Comparison of ENCODE assay signal across 14 cellular contexts in the genomic region with DNA sequence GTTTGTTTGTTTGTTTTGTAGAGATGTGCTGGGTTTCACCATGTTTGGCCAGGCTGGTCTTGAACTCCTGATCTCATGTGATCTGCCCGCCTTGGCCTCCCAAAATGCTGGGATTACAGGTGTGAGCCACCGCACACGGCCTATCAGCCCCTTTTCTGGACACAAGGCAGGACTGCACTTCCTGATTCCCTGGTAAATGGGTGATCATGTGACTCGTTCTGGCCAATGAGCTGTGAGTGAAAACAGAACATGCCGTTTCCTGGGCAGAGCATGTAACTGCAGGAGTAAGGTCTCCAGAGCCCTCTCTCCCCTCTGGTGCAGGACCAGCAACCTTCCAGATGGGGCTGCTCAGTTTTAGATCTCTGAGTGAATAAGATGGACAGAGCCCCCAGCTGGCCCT.
DNase-seq lines count a peak whose midpoint lies in the region; ATAC-seq, FAIRE-seq and TF ChIP-seq lines count a peak whose summit lies in the region.
"Had no signal": no experiment of that assay in that cellular context is flagged by ENCODE, and none has a peak within 500 bp of the region (broad histone marks: within the 10 kb centered on the region; RNA-seq: fewer than 3 reads in every experiment).

No MANE protein-coding gene starts in this region.

- no peaks in the 10 kb centered on the region; the same call in 1 of the 2 replicates for H4K20me1 ChIP-seq in GM12878 (ENCODE audit: control insufficient read depth, insufficient read depth)
- peaks cover 11% of the 10 kb centered on the region for H4K20me1 ChIP-seq in osteoblast (ENCODE audit: insufficient read depth, low read length)

- H3K4me2 ChIP-seq in GM12878 (ENCODE audit: control insufficient read depth, insufficient read depth) (no peak overlapping the region), osteoblast (ENCODE audit: insufficient read depth, low read length) (no peak overlapping the region)

- TF ChIP-seq RAD21 in Ishikawa (IDR thresholded peaks at IDR 0.05; ENCODE audit: low read depth) = no peak
- no peak for TF ChIP-seq RAD21 in GM12878 (IDR thresholded peaks at IDR 0.05; ENCODE audit: insufficient read depth, low read depth, low read length)

- peak; percentile 45 for ATAC-seq in GM12878

- no peak overlapping the region for H3K9ac ChIP-seq in GM12878 (ENCODE audit: control insufficient read depth, insufficient read depth, low read length)
- H3K9ac ChIP-seq: BLaER1 treated with 17β-estradiol and CSF1 and Interleukin-3, amounts not matched to agents 10 nM and 100 nM had no signal

- H3K4me1 ChIP-seq in GM12878 (ENCODE audit: control insufficient read depth, insufficient read depth, low read length) = no peaks in the 10 kb centered on the region
- no peaks in the 10 kb centered on the region for H3K4me1 ChIP-seq in osteoblast (ENCODE audit: insufficient read depth, low read length)

- intact Hi-C loops in GM12878 (cut with micrococcal nuclease; ENCODE audit: unreplicated experiment) = no loop called here

- DNase-seq in SIG-M5 treated with dmso at 0.1 percent for 504 hours (lab: John Stamatoyannopoulos, UW; ENCODE audit: unreplicated experiment) = peak; percentile 3
- DNase-seq in SIG-M5 (lab: John Stamatoyannopoulos, UW) = no peak
- no peak for DNase-seq in GM12878 (ENCODE audit: low read depth, low spot score)
- peak; percentile 79 for DNase-seq in osteoblast (ENCODE audit: insufficient read length, low spot score, missing footprints)
- no peak for DNase-seq in KG1 (lab: John Stamatoyannopoulos, UW)
- DNase-seq in NCI-H1930 (lab: John Stamatoyannopoulos, UW) = no peak
- DNase-seq in central memory CD4-positive, alpha-beta T cell = no peak
- DNase-seq: activated T-cell treated with anti-CD3 and anti-CD28 coated beads for 4 hours; heart right ventricle; spleen; stimulated activated naive CD4-positive, alpha-beta T cell treated with Interleukin-2 at 50 U/mL for 16 hours had no signal

- H3K79me2 ChIP-seq in GM12878 (ENCODE audit: control insufficient read depth, insufficient read depth, low read length) (peaks cover 2% of the 10 kb centered on the region), osteoblast (ENCODE audit: insufficient read depth, low read length) (no peaks in the 10 kb centered on the region)

- H3K27ac ChIP-seq in GM12878 (ENCODE audit: control insufficient read depth, insufficient read depth) (no peak overlapping the region), osteoblast (ENCODE audit: low read depth, low read length) (no peak overlapping the region)
- H3K27ac ChIP-seq: heart right ventricle, SJSA1, spleen had no signal

- RAD21 ChIA-PET in GM12878 (lab: Charles Lee; ENCODE audit: unreplicated experiment) = interaction anchor here (1.1 kb wide), 1 partner anchor 44 kb away, joined by 3 read pairs; no protein-coding TSS in a partner anchor

- BruUV-seq in GM12878 (replicated peaks; lab: Mats Ljungman, UMichigan) = no TSS peak

- TF ChIP-seq POLR2A in GM12878 (IDR thresholded peaks at IDR 0.05; ENCODE audit: low read depth, low read length) = no peak

- TF ChIP-seq EP300 in Ishikawa (IDR thresholded peaks at IDR 0.05; ENCODE audit: borderline replicate concordance) = no peak
- TF ChIP-seq EP300 in GM12878 (IDR thresholded peaks at IDR 0.05; ENCODE audit: borderline replicate concordance in 1 of 2, control insufficient read depth in 1 of 2, low read depth in 2 of 2, low read length in 2 of 2) = no peak

- 96% methylated on average over 5 of the region's 5 CpGs for WGBS in GM12878 (ENCODE audit: insufficient coverage, insufficient replicate concordance, low lambda C conversion rate, missing lambda C conversion rate)

- no peaks in the 10 kb centered on the region for H3K27me3 ChIP-seq in GM12878 (replicated peaks in 1 of 2; ENCODE audit: control insufficient read depth in 2 of 2, insufficient read depth in 2 of 2, low read length in 1 of 2)
- no peaks in the 10 kb centered on the region for H3K27me3 ChIP-seq in osteoblast (ENCODE audit: insufficient read depth, low read length)
- H3K27me3 ChIP-seq: BLaER1 treated with 17β-estradiol and CSF1 and Interleukin-3, amounts not matched to agents 10 nM and 100 nM; heart right ventricle; SJSA1; spleen had no signal

- CTCF ChIA-PET in GM12878 (lab: Yijun Ruan, JAX) = interaction anchor here (0.9 to 1.3 kb wide), 4 partner anchors 17 to 142 kb away, joined by 3 to 6 read pairs (median 4); no protein-coding TSS in a partner anchor

- in situ Hi-C loops in GM12878 (cut with MboI) = no loop called here

- H3K9me3 ChIP-seq in GM12878 (replicated peaks; ENCODE audit: control insufficient read depth, insufficient read depth, low read length) (no peaks in the 10 kb centered on the region; the same call in 2 of the 3 replicates), osteoblast (ENCODE audit: low read depth, low read length) (no peaks in the 10 kb centered on the region)
- H3K9me3 ChIP-seq: heart right ventricle, SJSA1, spleen had no signal

- H3K36me3 ChIP-seq in GM12878 (ENCODE audit: control insufficient read depth in 2 of 2, insufficient read depth in 2 of 2, low read length in 1 of 2) (peaks cover 0 to 2% of the 10 kb centered on the region in 2 experiments; a peak in 2 of 4 replicates), osteoblast (ENCODE audit: insufficient read depth, low read length) (no peaks in the 10 kb centered on the region)
- H3K36me3 ChIP-seq: heart right ventricle had no signal

- H3K4me3 ChIP-seq in GM12878 (no peak overlapping the region), osteoblast (ENCODE audit: insufficient read depth, low read length) (no peak overlapping the region)
- H3K4me3 ChIP-seq: BLaER1 treated with 17β-estradiol and CSF1 and Interleukin-3, amounts not matched to agents 10 nM and 100 nM; heart right ventricle; SJSA1; spleen had no signal

- no peak for FAIRE-seq in GM12878 (lab: Jason Lieb, UNC)

- no peak overlapping the region for H2AFZ ChIP-seq in GM12878 (ENCODE audit: control insufficient read depth, low read depth, low read length)
- H2AFZ ChIP-seq in osteoblast (ENCODE audit: low read length) = no peak overlapping the region

- SMC1A ChIA-PET in GM12878 (lab: Charles Lee; ENCODE audit: uncharacterized antibody, unreplicated experiment) = interaction anchor here (0.8 kb wide), 1 partner anchor 109 kb away, joined by 3 read pairs; no protein-coding TSS in a partner anchor

- no peak for TF ChIP-seq CTCF in GM12878 (IDR thresholded peaks at IDR 0.05 in 2 of 3, conservative IDR thresholded peaks at IDR 0.05 in 1 of 3; ENCODE audit: control insufficient read depth in 2 of 3, extremely low read depth in 1 of 3, insufficient read depth in 1 of 3, low read depth in 3 of 3, low read length in 3 of 3)
- no peak for TF ChIP-seq CTCF in osteoblast (IDR thresholded peaks at IDR 0.05; ENCODE audit: extremely low read depth, low read depth, low read length)

- POLR2A ChIA-PET in GM12878 (lab: Charles Lee) = interaction anchor here (0.7 kb wide), 1 partner anchor 9 kb away, joined by 3 read pairs; no protein-coding TSS in a partner anchor

TF ChIP-seq in Ishikawa, 13 proteins besides CTCF, POLR2A, EP300 and RAD21:
- TF ChIP-seq, protein P1, sequence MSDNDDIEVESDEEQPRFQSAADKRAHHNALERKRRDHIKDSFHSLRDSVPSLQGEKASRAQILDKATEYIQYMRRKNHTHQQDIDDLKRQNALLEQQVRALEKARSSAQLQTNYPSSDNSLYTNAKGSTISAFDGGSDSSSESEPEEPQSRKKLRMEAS (IDR thresholded peaks at IDR 0.05) = no peak
- TF ChIP-seq, protein P2, sequence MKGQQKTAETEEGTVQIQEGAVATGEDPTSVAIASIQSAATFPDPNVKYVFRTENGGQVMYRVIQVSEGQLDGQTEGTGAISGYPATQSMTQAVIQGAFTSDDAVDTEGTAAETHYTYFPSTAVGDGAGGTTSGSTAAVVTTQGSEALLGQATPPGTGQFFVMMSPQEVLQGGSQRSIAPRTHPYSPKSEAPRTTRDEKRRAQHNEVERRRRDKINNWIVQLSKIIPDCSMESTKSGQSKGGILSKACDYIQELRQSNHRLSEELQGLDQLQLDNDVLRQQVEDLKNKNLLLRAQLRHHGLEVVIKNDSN (IDR thresholded peaks at IDR 0.05) = peak; percentile 91

TF ChIP-seq in GM12878, 131 proteins besides CTCF, POLR2A, EP300 and RAD21:
- TF ChIP-seq HDGF (IDR thresholded peaks at IDR 0.05) (no peak), FOXM1 (IDR thresholded peaks at IDR 0.05; ENCODE audit: low read depth, low read length) (no peak), NBN (IDR thresholded peaks at IDR 0.05) (no peak), SMAD5 (IDR thresholded peaks at IDR 0.05; ENCODE audit: low read depth) (no peak), RAD51 (IDR thresholded peaks at IDR 0.05) (peak; percentile 61; the same call in 1 of the 2 replicates), EGR1 (IDR thresholded peaks at IDR 0.05; ENCODE audit: borderline replicate concordance in 1 of 2, low read depth in 2 of 2, low read length in 2 of 2) (no peak), ETV6 (conservative IDR thresholded peaks at IDR 0.05 in 1 of 2, IDR thresholded peaks at IDR 0.05 in 1 of 2; ENCODE audit: borderline replicate concordance in 1 of 2, low read depth in 1 of 2) (no peak)
- TF ChIP-seq, protein P2 (IDR thresholded peaks at IDR 0.05; ENCODE audit: borderline replicate concordance, extremely low read length, insufficient read depth, low read depth, low read length) = peak; percentile 55
TF ChIP-seq in GM12878: peak in this region for 2.

Comparison
In these comparisons a context has a peak if more than half of its experiments do, and no peak if none do; other contexts are left out.
1. DNase-seq: peak in SIG-M5 treated with dmso at 0.1 percent for 504 hours (single experiment) and osteoblast (single experiment); none in SIG-M5 (single experiment), GM12878 (single experiment), KG1 (single experiment), NCI-H1930 (0 of 2) and central memory CD4-positive, alpha-beta T cell (single experiment).